ENCODE assay signal across 1 cellular context in genomic region chr20:63960654-63961621, GRCh38. TPM values are rescaled to one million over a fixed set of nuclear protein-coding genes. Genes with fewer than 3 reads are reported as not detected.
"Had no signal": no experiment of that assay in that cellular context is flagged by ENCODE, and none has a peak within 500 bp of the region (broad histone marks: within the 10 kb centered on the region; RNA-seq: fewer than 3 reads in every experiment).

No MANE protein-coding gene starts in this region.

RNA-seq across cellular contexts. Expression of gene SAMD10, which starts 18.5 kb away (rescaled TPM):
- total RNA-seq: H4 had no signal
